ENCODE assay signal across 13 cellular contexts in the genomic region with DNA sequence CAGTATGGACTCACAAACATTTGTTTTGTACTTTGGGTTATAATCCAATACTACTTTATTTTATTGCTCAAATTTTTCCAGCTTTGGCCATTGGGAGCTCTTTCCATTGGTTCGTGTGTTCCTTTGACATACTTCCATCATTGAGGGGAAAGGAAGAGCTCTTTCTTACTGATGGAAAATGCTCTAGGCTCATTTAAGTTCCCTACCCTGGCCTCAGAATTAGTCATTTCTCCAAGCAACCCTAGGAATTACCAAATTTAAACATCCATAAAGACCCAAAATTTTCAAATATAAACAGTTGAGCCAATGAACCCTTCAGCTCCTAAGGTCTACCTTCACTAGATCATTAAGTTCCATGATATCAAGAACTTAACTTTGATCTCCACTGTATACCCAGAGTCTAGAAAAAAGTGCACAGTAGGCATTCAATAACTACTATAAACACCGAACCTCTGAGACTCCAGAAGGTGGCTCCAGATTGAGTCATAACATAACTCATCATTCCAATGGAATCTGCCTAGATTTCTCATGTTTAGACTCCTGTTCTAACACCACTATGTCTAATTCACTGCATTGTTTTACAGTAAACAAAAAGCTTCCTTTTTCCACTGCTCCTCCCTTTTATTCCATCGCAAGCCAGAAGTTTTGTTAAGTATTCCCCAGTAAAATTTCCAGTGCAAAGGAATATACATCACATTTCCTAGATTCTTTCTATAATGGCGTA. TPM values are rescaled to one million over a fixed set of nuclear protein-coding genes. Genes with fewer than 3 reads are reported as not detected.
A peak's percentile ranks its signal among the peaks of the same experiment; 100 is the strongest.
DNase-seq lines count a peak whose midpoint lies in the region; ATAC-seq and TF ChIP-seq lines count a peak whose summit lies in the region.
"Had no signal": no experiment of that assay in that cellular context is flagged by ENCODE, and none has a peak within 500 bp of the region (broad histone marks: within the 10 kb centered on the region; RNA-seq: fewer than 3 reads in every experiment).

No MANE protein-coding gene starts in this region.

- TF ChIP-seq POLR2A in prostate gland (IDR thresholded peaks at IDR 0.05): no peak

- intact Hi-C loops in prostate gland (cut with DNase I): no loop called here
- intact Hi-C loops in CD4-positive, alpha-beta T cell (cut with DNase I, micrococcal nuclease): no loop called here

- H3K36me3 ChIP-seq in prostate gland: no peaks in the 10 kb centered on the region

- H3K27me3 Mint-ChIP-seq in CD4-positive, alpha-beta T cell: no peaks in the 10 kb centered on the region
- H3K27me3 Mint-ChIP-seq: T-cell had no signal

- no peaks in the 10 kb centered on the region for H3K9me3 Mint-ChIP-seq in CD4-positive, alpha-beta T cell
- H3K9me3 Mint-ChIP-seq: T-cell had no signal

- no peaks in the 10 kb centered on the region for H3K27me3 ChIP-seq in prostate gland (replicated peaks; ENCODE audit: insufficient read depth)
- no peaks in the 10 kb centered on the region for H3K27me3 ChIP-seq in CD4-positive, alpha-beta T cell (ENCODE audit: control insufficient read depth, insufficient read depth, low read length)

- POLR2A ChIA-PET in CD4-positive, alpha-beta T cell (lab: Charles Lee): interaction anchor here (1.0 kb wide), 1 partner anchor 118 kb away, joined by 4 read pairs; a partner anchor contains a TSS

- H3K4me3 ChIP-seq in prostate gland: no peak overlapping the region

- no peak overlapping the region for H3K27ac Mint-ChIP-seq in CD4-positive, alpha-beta T cell
- H3K27ac Mint-ChIP-seq: T-cell had no signal

- CTCF ChIA-PET in CD4-positive, alpha-beta T cell (lab: Charles Lee): interaction anchor here (1.4 kb wide), 1 partner anchor 86 kb away, joined by 4 read pairs; no protein-coding TSS in a partner anchor

- WGBS in prostate gland: 80% methylated on average over 4 of the region's 4 CpGs

- no peak overlapping the region for H3K27ac ChIP-seq in prostate gland
- H3K27ac ChIP-seq in CD4-positive, alpha-beta T cell (ENCODE audit: low read depth, low read length): no peak overlapping the region
- H3K27ac ChIP-seq: KMS-11 had no signal

- no peak for TF ChIP-seq CTCF in prostate gland (IDR thresholded peaks at IDR 0.05)
- no peak for TF ChIP-seq CTCF in CD4-positive, alpha-beta T cell (IDR thresholded peaks at IDR 0.05)

- peaks cover 5% of the 10 kb centered on the region for H3K4me1 ChIP-seq in prostate gland (replicated peaks)

- peaks cover 45% of the 10 kb centered on the region for H3K4me1 Mint-ChIP-seq in CD4-positive, alpha-beta T cell (ENCODE audit: low read depth)

- DNase-seq in COLO829 (ENCODE audit: low spot score): peak; percentile 43
- peak; percentile 89 for DNase-seq in NCI-H226
- DNase-seq in dermis blood vessel endothelial cell: peak; percentile 94
- peak; percentile 92 to 93 for DNase-seq in lung microvascular endothelial cell (ENCODE audit: low read depth in 2 of 2)
- DNase-seq in DMS 273 treated with DMSO at 0.1 percent for 48 hours (lab: John Stamatoyannopoulos, UW): no peak
- DNase-seq in prostate gland (ENCODE audit: low spot score): no peak
- no peak for DNase-seq in CD4-positive, alpha-beta T cell
- no peak for DNase-seq in DMS79 (lab: John Stamatoyannopoulos, UW)
- DNase-seq: Caco-2, caudate nucleus, NCI-H510A treated with DMSO at 0.1 percent for 48 hours, T-cell had no signal

- no peak for ATAC-seq in CD4-positive, alpha-beta T cell (ENCODE audit: poor library complexity)
- ATAC-seq: T-cell had no signal

- no peaks in the 10 kb centered on the region for H3K9me3 ChIP-seq in prostate gland
- H3K9me3 ChIP-seq in CD4-positive, alpha-beta T cell (ENCODE audit: control insufficient read depth, low read length): no peaks in the 10 kb centered on the region
- H3K9me3 ChIP-seq: Caco-2 had no signal

- no peak overlapping the region for H3K4me3 Mint-ChIP-seq in CD4-positive, alpha-beta T cell
- H3K4me3 Mint-ChIP-seq: T-cell had no signal

- peaks cover 18% of the 10 kb centered on the region for H3K36me3 Mint-ChIP-seq in CD4-positive, alpha-beta T cell (ENCODE audit: low read depth)

RNA-seq across cellular contexts. Expression of a gene that starts 39.0 kb away (rescaled TPM):
- total RNA-seq in dermis blood vessel endothelial cell: 124 and 150 TPM in 2 replicates
- total RNA-seq in lung microvascular endothelial cell: 57.5 and 65.4 TPM in 2 replicates
- 10 to 100 TPM; 21.5 to 29.1 TPM for total RNA-seq in prostate gland
- total RNA-seq in CD4-positive, alpha-beta T cell: 10 to 100 TPM; 28.0 to 29.7 TPM

Comparison
In these comparisons a context has a peak if more than half of its experiments do, and no peak if none do; other contexts are left out.
1. DNase-seq: peak in COLO829 (single experiment), NCI-H226 (single experiment), dermis blood vessel endothelial cell (single experiment) and lung microvascular endothelial cell (2 of 2); none in DMS 273 treated with DMSO at 0.1 percent for 48 hours (single experiment), prostate gland (single experiment), CD4-positive, alpha-beta T cell (0 of 10) and DMS79 (single experiment).